ENCODE assay signal across 8 cellular contexts in the genomic region with DNA sequence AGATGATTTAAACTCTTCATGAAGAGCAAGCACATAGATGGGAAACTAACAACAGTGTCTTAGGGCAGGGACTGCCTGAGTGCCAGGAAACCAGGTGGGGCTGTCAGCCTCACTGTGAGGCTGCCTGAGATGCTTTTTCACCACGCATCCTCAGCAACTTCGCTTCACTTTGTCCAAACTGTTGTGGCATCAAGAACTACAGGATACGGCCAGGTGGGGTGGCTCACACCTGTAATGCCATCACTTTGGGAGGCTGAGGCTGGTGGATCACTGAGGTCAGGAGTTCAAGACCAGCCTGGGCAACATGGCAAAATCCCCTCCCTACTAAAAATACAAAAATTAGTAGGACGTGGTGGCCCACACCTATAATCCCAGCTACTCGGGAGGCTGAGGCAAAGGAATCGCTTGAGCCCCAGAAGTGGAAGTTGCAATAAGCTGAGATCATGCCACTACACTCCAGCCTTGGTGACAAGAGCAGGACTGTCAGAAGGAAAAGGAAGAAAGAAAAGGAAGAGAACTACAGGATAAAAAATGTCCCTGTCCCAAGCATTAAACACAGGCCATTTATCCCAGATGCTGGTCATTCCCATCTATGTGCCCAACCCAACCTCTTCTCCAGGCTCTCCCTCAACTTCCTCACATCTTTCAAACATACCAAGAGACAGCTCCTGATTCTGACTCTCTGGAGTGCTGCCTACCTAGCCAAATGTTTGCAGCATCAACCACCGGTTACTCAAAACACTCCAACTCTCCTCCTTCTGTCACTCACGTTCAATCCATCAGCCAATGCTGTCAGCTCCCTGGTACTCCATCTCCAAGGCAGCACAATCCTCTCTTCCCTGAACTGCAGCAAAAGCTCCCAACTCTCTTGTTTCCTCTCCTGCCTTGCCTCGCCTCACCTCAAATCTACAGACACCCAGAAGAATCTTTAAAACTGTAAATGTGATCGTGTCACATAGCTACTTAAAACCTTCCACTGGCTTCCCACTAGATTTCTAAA. TPM values are rescaled to one million over a fixed set of nuclear protein-coding genes. Genes with fewer than 3 reads are reported as not detected.
DNase-seq lines count a peak whose midpoint lies in the region; ATAC-seq and TF ChIP-seq lines count a peak whose summit lies in the region.

No MANE protein-coding gene starts in this region.

- H3K9me3 ChIP-seq in iPS-20b (ENCODE audit: insufficient read depth, low read depth, low read length) (no peaks in the 10 kb centered on the region), suprapubic skin (no peaks in the 10 kb centered on the region)

- H3K36me3 ChIP-seq in iPS-20b (ENCODE audit: insufficient read depth, low read depth, low read length) (peaks cover 56% of the 10 kb centered on the region), suprapubic skin (peaks cover 35% of the 10 kb centered on the region)

- peak overlapping the region; percentile 90; the same call in 1 of the 2 replicates for H3K9ac ChIP-seq in iPS-20b (ENCODE audit: low read depth, low read length)

- peaks cover 45% of the 10 kb centered on the region for H3K36me3 Mint-ChIP-seq in activated CD4-positive, alpha-beta T cell treated with anti-CD3 and anti-CD28 coated beads, Interleukin-2, amount 10 ng/mL, durations not matched to agents 24 days and 14 days (ENCODE audit: low read depth)
- H3K36me3 Mint-ChIP-seq in activated CD8-positive, alpha-beta T cell treated with anti-CD3 and anti-CD28 coated beads for 36 hours (ENCODE audit: low read depth): peaks cover 47% of the 10 kb centered on the region

- no peak for ATAC-seq in activated CD8-positive, alpha-beta T cell treated with anti-CD3 and anti-CD28 coated beads for 36 hours
- no peak for ATAC-seq in HG03280 (IDR thresholded peaks at IDR 0.05; ENCODE audit: unreplicated experiment)
- ATAC-seq in GM18517 (IDR thresholded peaks at IDR 0.05; ENCODE audit: unreplicated experiment): no peak

- DNase-seq in activated CD4-positive, alpha-beta T cell treated with anti-CD3 and anti-CD28 coated beads, Interleukin-2, amount 10 ng/mL, durations not matched to agents 24 days and 14 days: peak; percentile 73
- DNase-seq in activated CD4-positive, alpha-beta T cell treated with anti-CD3 and anti-CD28 coated beads for 1 hour: no peak
- no peak for DNase-seq in activated CD8-positive, alpha-beta T cell treated with anti-CD3 and anti-CD28 coated beads for 36 hours
- no peak for DNase-seq in suprapubic skin (ENCODE audit: low spot score in 2 of 2)
- no peak for DNase-seq in cerebellum (ENCODE audit: low spot score)

- peaks cover 37% of the 10 kb centered on the region for H3K4me1 Mint-ChIP-seq in activated CD4-positive, alpha-beta T cell treated with anti-CD3 and anti-CD28 coated beads, Interleukin-2, amount 10 ng/mL, durations not matched to agents 24 days and 14 days
- peaks cover 33% of the 10 kb centered on the region for H3K4me1 Mint-ChIP-seq in activated CD8-positive, alpha-beta T cell treated with anti-CD3 and anti-CD28 coated beads for 36 hours (ENCODE audit: low read depth)

- CTCF ChIA-PET in activated CD8-positive, alpha-beta T cell treated with anti-CD3 and anti-CD28 coated beads for 36 hours (lab: Charles Lee): interaction anchor here (0.8 to 5.4 kb wide), 4 partner anchors 44 to 140 kb away, joined by 3 to 26 read pairs (median 12); a partner anchor contains a TSS

- TF ChIP-seq CTCF in activated CD8-positive, alpha-beta T cell treated with anti-CD3 and anti-CD28 coated beads for 36 hours (IDR thresholded peaks at IDR 0.05): no peak
- TF ChIP-seq CTCF in suprapubic skin (IDR thresholded peaks at IDR 0.05): no peak

- peak overlapping the region; percentile 74 for H3K27ac Mint-ChIP-seq in activated CD4-positive, alpha-beta T cell treated with anti-CD3 and anti-CD28 coated beads, Interleukin-2, amount 10 ng/mL, durations not matched to agents 24 days and 14 days
- H3K27ac Mint-ChIP-seq in activated CD8-positive, alpha-beta T cell treated with anti-CD3 and anti-CD28 coated beads for 36 hours: peak overlapping the region; percentile 81

- 46% methylated on average over 10 of the region's 10 CpGs for WGBS in suprapubic skin

- peaks cover 8% of the 10 kb centered on the region for H3K4me1 ChIP-seq in iPS-20b (ENCODE audit: insufficient read depth, low read length)
- H3K4me1 ChIP-seq in suprapubic skin: peaks cover 32% of the 10 kb centered on the region

- no peaks in the 10 kb centered on the region for H3K27me3 Mint-ChIP-seq in activated CD4-positive, alpha-beta T cell treated with anti-CD3 and anti-CD28 coated beads, Interleukin-2, amount 10 ng/mL, durations not matched to agents 24 days and 14 days
- no peaks in the 10 kb centered on the region for H3K27me3 Mint-ChIP-seq in activated CD8-positive, alpha-beta T cell treated with anti-CD3 and anti-CD28 coated beads for 36 hours

- H3K27ac ChIP-seq in iPS-20b (ENCODE audit: low read length) (no peak overlapping the region), suprapubic skin (no peak overlapping the region)

- no peaks in the 10 kb centered on the region for H3K9me3 Mint-ChIP-seq in activated CD4-positive, alpha-beta T cell treated with anti-CD3 and anti-CD28 coated beads, Interleukin-2, amount 10 ng/mL, durations not matched to agents 24 days and 14 days
- H3K9me3 Mint-ChIP-seq in activated CD8-positive, alpha-beta T cell treated with anti-CD3 and anti-CD28 coated beads for 36 hours: no peaks in the 10 kb centered on the region

- no peak for TF ChIP-seq EP300 in suprapubic skin (IDR thresholded peaks at IDR 0.05)

- intact Hi-C loops in activated CD4-positive, alpha-beta T cell treated with anti-CD3 and anti-CD28 coated beads, Interleukin-2, amount 10 ng/mL, durations not matched to agents 24 days and 14 days (cut with micrococcal nuclease): loop anchor here (2.0 kb wide), 1 partner anchor 73 kb away; no protein-coding TSS in a partner anchor
- intact Hi-C loops in activated CD8-positive, alpha-beta T cell treated with anti-CD3 and anti-CD28 coated beads for 36 hours (cut with micrococcal nuclease): no loop called here

- TF ChIP-seq POLR2A in suprapubic skin (IDR thresholded peaks at IDR 0.05): no peak

- peak overlapping the region; percentile 88 for H3K4me3 Mint-ChIP-seq in activated CD4-positive, alpha-beta T cell treated with anti-CD3 and anti-CD28 coated beads, Interleukin-2, amount 10 ng/mL, durations not matched to agents 24 days and 14 days
- peak overlapping the region; percentile 84 for H3K4me3 Mint-ChIP-seq in activated CD8-positive, alpha-beta T cell treated with anti-CD3 and anti-CD28 coated beads for 36 hours

- peak overlapping the region; percentile 91 for H3K4me3 ChIP-seq in iPS-20b (ENCODE audit: low read length)
- H3K4me3 ChIP-seq in suprapubic skin: peak overlapping the region; percentile 89

- POLR2A ChIA-PET in activated CD8-positive, alpha-beta T cell treated with anti-CD3 and anti-CD28 coated beads for 36 hours (lab: Charles Lee): interaction anchor here (0.8 to 2.5 kb wide), 19 partner anchors 10 to 309 kb away, joined by 3 to 22 read pairs (median 4); a partner anchor contains a TSS

- no peaks in the 10 kb centered on the region for H3K27me3 ChIP-seq in iPS-20b (ENCODE audit: insufficient read depth, low read length)
- H3K27me3 ChIP-seq in suprapubic skin: no peaks in the 10 kb centered on the region

RNA-seq across cellular contexts. Expression of a gene that starts 1.6 kb away (rescaled TPM):
- 190 and 192 TPM in 2 replicates for total RNA-seq in activated CD4-positive, alpha-beta T cell treated with anti-CD3 and anti-CD28 coated beads, Interleukin-2, amount 10 ng/mL, durations not matched to agents 24 days and 14 days
- 100 to 1,000 TPM; 178 to 183 TPM for total RNA-seq in activated CD8-positive, alpha-beta T cell treated with anti-CD3 and anti-CD28 coated beads for 36 hours
- total RNA-seq in suprapubic skin: 10 to 100 TPM; 59.8 to 69.2 (median 65.7) TPM
- total RNA-seq in cerebellum: 36.0 TPM

RNA-seq across cellular contexts. Expression of a gene that starts 24.5 kb away (rescaled TPM):
- total RNA-seq in activated CD4-positive, alpha-beta T cell treated with anti-CD3 and anti-CD28 coated beads, Interleukin-2, amount 10 ng/mL, durations not matched to agents 24 days and 14 days: not detected in 2 replicates
- under 1 TPM; 0.11 to 0.50 TPM for total RNA-seq in activated CD8-positive, alpha-beta T cell treated with anti-CD3 and anti-CD28 coated beads for 36 hours
- total RNA-seq in suprapubic skin (10 to 100 TPM; 32.1 to 92.5 (median 45.3) TPM), cerebellum (0.82 TPM)

RNA-seq across cellular contexts. Expression of a gene that starts 44.0 kb away (rescaled TPM):
- total RNA-seq in activated CD4-positive, alpha-beta T cell treated with anti-CD3 and anti-CD28 coated beads, Interleukin-2, amount 10 ng/mL, durations not matched to agents 24 days and 14 days: 17.9 and 20.7 TPM in 2 replicates
- 10 to 100 TPM; 42.6 to 46.2 TPM for total RNA-seq in activated CD8-positive, alpha-beta T cell treated with anti-CD3 and anti-CD28 coated beads for 36 hours
- 10 to 100 TPM; 39.4 to 59.9 (median 45.3) TPM for total RNA-seq in suprapubic skin
- total RNA-seq in cerebellum: 14.0 TPM

Comparison
In these comparisons a context has a peak if more than half of its experiments do, and no peak if none do; other contexts are left out.
1. RNA of a gene that starts 24.5 kb away (total RNA-seq): 32.1 to 92.5 TPM in suprapubic skin; 0.82 TPM in cerebellum (single experiment), 0.11 to 0.50 TPM in activated CD8-positive, alpha-beta T cell treated with anti-CD3 and anti-CD28 coated beads for 36 hours and not detected in activated CD4-positive, alpha-beta T cell treated with anti-CD3 and anti-CD28 coated beads, Interleukin-2, amount 10 ng/mL, durations not matched to agents 24 days and 14 days; every median in the first group is over 10 times any median in the second.